8 cellular contexts compared by ENCODE assay signal in genomic region chr15:64702816-64703631, GRCh38.
A peak's percentile ranks its signal among the peaks of the same experiment; 100 is the strongest.
DNase-seq lines count a peak whose midpoint lies in the region; ATAC-seq and TF ChIP-seq lines count a peak whose summit lies in the region.

No MANE protein-coding gene starts in this region.

- no peaks in the 10 kb centered on the region for H3K9me3 ChIP-seq in left lung

- H3K4me1 Mint-ChIP-seq in activated CD4-positive, alpha-beta T cell treated with anti-CD3 and anti-CD28 coated beads, Interleukin-2, amount 10 ng/mL, durations not matched to agents 7 days and 5 days: peaks cover 50% of the 10 kb centered on the region

- no peaks in the 10 kb centered on the region for H3K36me3 ChIP-seq in left lung

- DNase-seq in Ammon's horn (ENCODE audit: low spot score) (peak; percentile 97), NCI-H526 treated with DMSO at 0.1 percent for 48 hours (lab: John Stamatoyannopoulos, UW) (peak; percentile 79), coronary artery (ENCODE audit: low spot score) (peak; percentile 96), left lung (peak; percentile 97 to 99)
- peak; percentile 96 for DNase-seq in activated CD4-positive, alpha-beta T cell treated with anti-CD3 and anti-CD28 coated beads, Interleukin-2, amount 10 ng/mL, durations not matched to agents 7 days and 5 days
- DNase-seq in stimulated activated CD4-positive, alpha-beta T cell treated with anti-CD3 and anti-CD28 coated beads, Interleukin-2, amount 100 ng/mL, for 24 hours: peak; percentile 97 to 98

- H3K4me3 ChIP-seq in coronary artery: peak overlapping the region; percentile 99
- H3K4me3 ChIP-seq in left lung: peak overlapping the region; percentile 82 to 86

- intact Hi-C loops in left lung (cut with DNase I): no loop called here

- peak overlapping the region; percentile 97 to 99 for H3K27ac ChIP-seq in coronary artery
- H3K27ac ChIP-seq in left lung: peak overlapping the region; percentile 84 to 86

- H3K4me1 ChIP-seq in left lung: peaks cover 39 to 46% of the 10 kb centered on the region in 2 donors

- H3K36me3 Mint-ChIP-seq in activated CD4-positive, alpha-beta T cell treated with anti-CD3 and anti-CD28 coated beads, Interleukin-2, amount 10 ng/mL, durations not matched to agents 7 days and 5 days (ENCODE audit: low read depth): peaks cover 11% of the 10 kb centered on the region

- POLR2A ChIA-PET in activated CD4-positive, alpha-beta T cell treated with anti-CD3 and anti-CD28 coated beads, Interleukin-2, amount 10 ng/mL, durations not matched to agents 7 days and 5 days (lab: Charles Lee): no interaction called here

- H3K27me3 ChIP-seq in left lung: no peaks in the 10 kb centered on the region

- no peaks in the 10 kb centered on the region for H3K27me3 Mint-ChIP-seq in activated CD4-positive, alpha-beta T cell treated with anti-CD3 and anti-CD28 coated beads, Interleukin-2, amount 10 ng/mL, durations not matched to agents 7 days and 5 days

- H3K27ac Mint-ChIP-seq in activated CD4-positive, alpha-beta T cell treated with anti-CD3 and anti-CD28 coated beads, Interleukin-2, amount 10 ng/mL, durations not matched to agents 7 days and 5 days: peak overlapping the region; percentile 71

- TF ChIP-seq CTCF in coronary artery (IDR thresholded peaks at IDR 0.05) (no peak), left lung (IDR thresholded peaks at IDR 0.05) (no peak)

- ATAC-seq in GM19324 (IDR thresholded peaks at IDR 0.05; ENCODE audit: low FRiP score, unreplicated experiment): peak; percentile 87
- peak; percentile 74 for ATAC-seq in HG03520 (IDR thresholded peaks at IDR 0.05; ENCODE audit: unreplicated experiment)
- peak; percentile 93 for ATAC-seq in left lung

- H3K4me3 Mint-ChIP-seq in activated CD4-positive, alpha-beta T cell treated with anti-CD3 and anti-CD28 coated beads, Interleukin-2, amount 10 ng/mL, durations not matched to agents 7 days and 5 days: peak overlapping the region; percentile 80

- CTCF ChIA-PET in activated CD4-positive, alpha-beta T cell treated with anti-CD3 and anti-CD28 coated beads, Interleukin-2, amount 10 ng/mL, durations not matched to agents 7 days and 5 days (lab: Charles Lee): interaction anchor here (0.6 to 1.9 kb wide), 2 partner anchors 25 to 279 kb away, joined by 3 to 4 read pairs; no protein-coding TSS in a partner anchor

- no peaks in the 10 kb centered on the region for H3K9me3 Mint-ChIP-seq in activated CD4-positive, alpha-beta T cell treated with anti-CD3 and anti-CD28 coated beads, Interleukin-2, amount 10 ng/mL, durations not matched to agents 7 days and 5 days

Comparison
In these comparisons a context has a peak if more than half of its experiments do, and no peak if none do; other contexts are left out.
1. Peak in every context shown above with its lines: DNase-seq, ATAC-seq, H3K4me3 ChIP-seq and H3K27ac ChIP-seq.